Comparison of ENCODE assay signal across 1 cellular context in the genomic region with DNA sequence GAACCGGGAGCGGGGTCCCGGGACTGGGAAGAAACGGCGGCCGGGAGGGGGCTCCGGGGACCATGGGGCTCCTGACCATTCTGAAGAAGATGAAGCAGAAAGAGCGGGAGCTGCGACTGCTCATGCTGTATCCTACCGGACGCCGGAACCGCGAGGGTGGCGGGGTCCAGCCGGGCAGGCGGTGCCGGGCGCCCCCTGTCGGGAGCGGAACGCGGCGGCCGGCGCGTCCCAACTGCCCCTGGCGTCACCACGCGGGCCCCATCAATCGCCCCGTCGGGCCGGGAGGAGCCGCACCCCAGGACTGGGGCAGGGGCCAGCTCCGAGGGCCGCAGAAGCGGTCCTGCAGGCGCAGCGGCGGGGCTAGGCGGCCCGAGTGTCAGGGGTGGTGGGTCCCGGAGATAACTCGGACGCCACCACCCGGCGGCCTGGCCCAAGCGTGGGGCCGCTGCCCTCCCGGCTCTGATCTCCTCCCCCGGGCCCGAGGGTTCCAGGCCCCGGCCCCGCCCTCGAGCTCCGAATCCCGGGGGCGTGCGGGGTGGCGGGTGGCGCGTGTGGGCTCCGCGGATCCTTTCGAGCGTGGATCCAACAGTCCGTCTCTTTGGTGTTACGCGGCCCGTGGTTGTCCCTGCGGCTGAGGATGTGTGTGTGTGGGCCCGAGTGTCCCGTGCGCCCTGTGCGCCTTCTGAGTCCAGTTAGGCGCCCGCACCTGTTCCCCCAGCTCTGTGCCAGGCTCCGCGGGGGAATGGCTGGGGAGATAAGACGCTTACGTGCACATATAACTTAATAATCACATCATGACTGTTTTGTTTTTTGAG.
A peak's percentile ranks its signal among the peaks of the same experiment; 100 is the strongest.
TF ChIP-seq lines count a peak whose summit lies in the region.

A gene (plus strand): TSS at position 15 of the 815 bp plus-strand sequence. CDS start 48 bp downstream, at position 63.

TF ChIP-seq in HepG2, 621 proteins besides CTCF, POLR2A, EP300 and RAD21 (continued from another document and continues in another):
- TF ChIP-seq, protein P1, sequence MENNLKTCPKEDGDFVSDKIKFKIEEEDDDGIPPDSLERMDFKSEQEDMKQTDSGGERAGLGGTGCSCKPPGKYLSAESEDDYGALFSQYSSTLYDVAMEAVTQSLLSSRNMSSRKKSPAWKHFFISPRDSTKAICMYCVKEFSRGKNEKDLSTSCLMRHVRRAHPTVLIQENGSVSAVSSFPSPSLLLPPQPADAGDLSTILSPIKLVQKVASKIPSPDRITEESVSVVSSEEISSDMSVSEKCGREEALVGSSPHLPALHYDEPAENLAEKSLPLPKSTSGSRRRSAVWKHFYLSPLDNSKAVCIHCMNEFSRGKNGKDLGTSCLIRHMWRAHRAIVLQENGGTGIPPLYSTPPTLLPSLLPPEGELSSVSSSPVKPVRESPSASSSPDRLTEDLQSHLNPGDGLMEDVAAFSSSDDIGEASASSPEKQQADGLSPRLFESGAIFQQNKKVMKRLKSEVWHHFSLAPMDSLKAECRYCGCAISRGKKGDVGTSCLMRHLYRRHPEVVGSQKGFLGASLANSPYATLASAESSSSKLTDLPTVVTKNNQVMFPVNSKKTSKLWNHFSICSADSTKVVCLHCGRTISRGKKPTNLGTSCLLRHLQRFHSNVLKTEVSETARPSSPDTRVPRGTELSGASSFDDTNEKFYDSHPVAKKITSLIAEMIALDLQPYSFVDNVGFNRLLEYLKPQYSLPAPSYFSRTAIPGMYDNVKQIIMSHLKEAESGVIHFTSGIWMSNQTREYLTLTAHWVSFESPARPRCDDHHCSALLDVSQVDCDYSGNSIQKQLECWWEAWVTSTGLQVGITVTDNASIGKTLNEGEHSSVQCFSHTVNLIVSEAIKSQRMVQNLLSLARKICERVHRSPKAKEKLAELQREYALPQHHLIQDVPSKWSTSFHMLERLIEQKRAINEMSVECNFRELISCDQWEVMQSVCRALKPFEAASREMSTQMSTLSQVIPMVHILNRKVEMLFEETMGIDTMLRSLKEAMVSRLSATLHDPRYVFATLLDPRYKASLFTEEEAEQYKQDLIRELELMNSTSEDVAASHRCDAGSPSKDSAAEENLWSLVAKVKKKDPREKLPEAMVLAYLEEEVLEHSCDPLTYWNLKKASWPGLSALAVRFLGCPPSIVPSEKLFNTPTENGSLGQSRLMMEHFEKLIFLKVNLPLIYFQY (CRISPR knock-in tag; IDR thresholded peaks at IDR 0.05; ENCODE audit: borderline replicate concordance): peak; percentile 55; the same call in 1 of the 2 replicates
- no peak for TF ChIP-seq MATR3 (CRISPR knock-in tag; IDR thresholded peaks at IDR 0.05)
- no peak for TF ChIP-seq ADNP (CRISPR knock-in tag; IDR thresholded peaks at IDR 0.05)
- 0 out of 2 replicates have a peak, but pooled peaks have one; percentile 66 for TF ChIP-seq PAX8 (CRISPR knock-in tag; IDR thresholded peaks at IDR 0.05; ENCODE audit: borderline replicate concordance)
- TF ChIP-seq PRMT3 (CRISPR knock-in tag; IDR thresholded peaks at IDR 0.05; ENCODE audit: borderline replicate concordance, low read depth): peak; percentile 86
- no peak for TF ChIP-seq PCBP1 (IDR thresholded peaks at IDR 0.05; ENCODE audit: borderline replicate concordance, low read depth, low read length)
- TF ChIP-seq, protein P2, sequence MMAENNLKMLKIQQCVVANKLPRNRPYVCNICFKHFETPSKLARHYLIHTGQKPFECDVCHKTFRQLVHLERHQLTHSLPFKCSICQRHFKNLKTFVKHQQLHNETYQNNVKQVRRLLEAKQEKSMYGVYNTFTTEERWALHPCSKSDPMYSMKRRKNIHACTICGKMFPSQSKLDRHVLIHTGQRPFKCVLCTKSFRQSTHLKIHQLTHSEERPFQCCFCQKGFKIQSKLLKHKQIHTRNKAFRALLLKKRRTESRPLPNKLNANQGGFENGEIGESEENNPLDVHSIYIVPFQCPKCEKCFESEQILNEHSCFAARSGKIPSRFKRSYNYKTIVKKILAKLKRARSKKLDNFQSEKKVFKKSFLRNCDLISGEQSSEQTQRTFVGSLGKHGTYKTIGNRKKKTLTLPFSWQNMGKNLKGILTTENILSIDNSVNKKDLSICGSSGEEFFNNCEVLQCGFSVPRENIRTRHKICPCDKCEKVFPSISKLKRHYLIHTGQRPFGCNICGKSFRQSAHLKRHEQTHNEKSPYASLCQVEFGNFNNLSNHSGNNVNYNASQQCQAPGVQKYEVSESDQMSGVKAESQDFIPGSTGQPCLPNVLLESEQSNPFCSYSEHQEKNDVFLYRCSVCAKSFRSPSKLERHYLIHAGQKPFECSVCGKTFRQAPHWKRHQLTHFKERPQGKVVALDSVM (CRISPR knock-in tag; IDR thresholded peaks at IDR 0.05): no peak
- TF ChIP-seq RAD51 (IDR thresholded peaks at IDR 0.05; ENCODE audit: borderline replicate concordance): no peak
- TF ChIP-seq, protein P3, sequence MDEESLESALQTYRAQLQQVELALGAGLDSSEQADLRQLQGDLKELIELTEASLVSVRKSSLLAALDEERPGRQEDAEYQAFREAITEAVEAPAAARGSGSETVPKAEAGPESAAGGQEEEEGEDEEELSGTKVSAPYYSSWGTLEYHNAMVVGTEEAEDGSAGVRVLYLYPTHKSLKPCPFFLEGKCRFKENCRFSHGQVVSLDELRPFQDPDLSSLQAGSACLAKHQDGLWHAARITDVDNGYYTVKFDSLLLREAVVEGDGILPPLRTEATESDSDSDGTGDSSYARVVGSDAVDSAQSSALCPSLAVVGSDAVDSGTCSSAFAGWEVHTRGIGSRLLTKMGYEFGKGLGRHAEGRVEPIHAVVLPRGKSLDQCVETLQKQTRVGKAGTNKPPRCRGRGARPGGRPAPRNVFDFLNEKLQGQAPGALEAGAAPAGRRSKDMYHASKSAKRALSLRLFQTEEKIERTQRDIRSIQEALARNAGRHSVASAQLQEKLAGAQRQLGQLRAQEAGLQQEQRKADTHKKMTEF (CRISPR knock-in tag; IDR thresholded peaks at IDR 0.05): peak; percentile 9; the same call in 1 of the 2 replicates
- TF ChIP-seq ZFP36L2 (CRISPR knock-in tag; IDR thresholded peaks at IDR 0.05): no peak
- no peak for TF ChIP-seq HOXA7 (CRISPR knock-in tag; IDR thresholded peaks at IDR 0.05)
- TF ChIP-seq HNF4A (CRISPR knock-in tag; IDR thresholded peaks at IDR 0.05): no peak
- no peak for TF ChIP-seq PCBP2 (optimal IDR thresholded peaks at IDR 0.05; ENCODE audit: low read depth, low read length, poor library complexity, severe bottlenecking)
- TF ChIP-seq ZBTB42 (CRISPR knock-in tag; IDR thresholded peaks at IDR 0.05): no peak
- TF ChIP-seq MAFK (conservative IDR thresholded peaks at IDR 0.05 in 1 of 2, IDR thresholded peaks at IDR 0.05 in 1 of 2; ENCODE audit: low read length in 2 of 2): no peak
- TF ChIP-seq HMG20B (CRISPR knock-in tag; conservative IDR thresholded peaks at IDR 0.05): no peak
- no peak for TF ChIP-seq ZNF619 (CRISPR knock-in tag; IDR thresholded peaks at IDR 0.05)
- TF ChIP-seq, protein P4, sequence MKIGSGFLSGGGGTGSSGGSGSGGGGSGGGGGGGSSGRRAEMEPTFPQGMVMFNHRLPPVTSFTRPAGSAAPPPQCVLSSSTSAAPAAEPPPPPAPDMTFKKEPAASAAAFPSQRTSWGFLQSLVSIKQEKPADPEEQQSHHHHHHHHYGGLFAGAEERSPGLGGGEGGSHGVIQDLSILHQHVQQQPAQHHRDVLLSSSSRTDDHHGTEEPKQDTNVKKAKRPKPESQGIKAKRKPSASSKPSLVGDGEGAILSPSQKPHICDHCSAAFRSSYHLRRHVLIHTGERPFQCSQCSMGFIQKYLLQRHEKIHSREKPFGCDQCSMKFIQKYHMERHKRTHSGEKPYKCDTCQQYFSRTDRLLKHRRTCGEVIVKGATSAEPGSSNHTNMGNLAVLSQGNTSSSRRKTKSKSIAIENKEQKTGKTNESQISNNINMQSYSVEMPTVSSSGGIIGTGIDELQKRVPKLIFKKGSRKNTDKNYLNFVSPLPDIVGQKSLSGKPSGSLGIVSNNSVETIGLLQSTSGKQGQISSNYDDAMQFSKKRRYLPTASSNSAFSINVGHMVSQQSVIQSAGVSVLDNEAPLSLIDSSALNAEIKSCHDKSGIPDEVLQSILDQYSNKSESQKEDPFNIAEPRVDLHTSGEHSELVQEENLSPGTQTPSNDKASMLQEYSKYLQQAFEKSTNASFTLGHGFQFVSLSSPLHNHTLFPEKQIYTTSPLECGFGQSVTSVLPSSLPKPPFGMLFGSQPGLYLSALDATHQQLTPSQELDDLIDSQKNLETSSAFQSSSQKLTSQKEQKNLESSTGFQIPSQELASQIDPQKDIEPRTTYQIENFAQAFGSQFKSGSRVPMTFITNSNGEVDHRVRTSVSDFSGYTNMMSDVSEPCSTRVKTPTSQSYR (CRISPR knock-in tag; IDR thresholded peaks at IDR 0.05; ENCODE audit: borderline replicate concordance): no peak
- TF ChIP-seq, protein P5, sequence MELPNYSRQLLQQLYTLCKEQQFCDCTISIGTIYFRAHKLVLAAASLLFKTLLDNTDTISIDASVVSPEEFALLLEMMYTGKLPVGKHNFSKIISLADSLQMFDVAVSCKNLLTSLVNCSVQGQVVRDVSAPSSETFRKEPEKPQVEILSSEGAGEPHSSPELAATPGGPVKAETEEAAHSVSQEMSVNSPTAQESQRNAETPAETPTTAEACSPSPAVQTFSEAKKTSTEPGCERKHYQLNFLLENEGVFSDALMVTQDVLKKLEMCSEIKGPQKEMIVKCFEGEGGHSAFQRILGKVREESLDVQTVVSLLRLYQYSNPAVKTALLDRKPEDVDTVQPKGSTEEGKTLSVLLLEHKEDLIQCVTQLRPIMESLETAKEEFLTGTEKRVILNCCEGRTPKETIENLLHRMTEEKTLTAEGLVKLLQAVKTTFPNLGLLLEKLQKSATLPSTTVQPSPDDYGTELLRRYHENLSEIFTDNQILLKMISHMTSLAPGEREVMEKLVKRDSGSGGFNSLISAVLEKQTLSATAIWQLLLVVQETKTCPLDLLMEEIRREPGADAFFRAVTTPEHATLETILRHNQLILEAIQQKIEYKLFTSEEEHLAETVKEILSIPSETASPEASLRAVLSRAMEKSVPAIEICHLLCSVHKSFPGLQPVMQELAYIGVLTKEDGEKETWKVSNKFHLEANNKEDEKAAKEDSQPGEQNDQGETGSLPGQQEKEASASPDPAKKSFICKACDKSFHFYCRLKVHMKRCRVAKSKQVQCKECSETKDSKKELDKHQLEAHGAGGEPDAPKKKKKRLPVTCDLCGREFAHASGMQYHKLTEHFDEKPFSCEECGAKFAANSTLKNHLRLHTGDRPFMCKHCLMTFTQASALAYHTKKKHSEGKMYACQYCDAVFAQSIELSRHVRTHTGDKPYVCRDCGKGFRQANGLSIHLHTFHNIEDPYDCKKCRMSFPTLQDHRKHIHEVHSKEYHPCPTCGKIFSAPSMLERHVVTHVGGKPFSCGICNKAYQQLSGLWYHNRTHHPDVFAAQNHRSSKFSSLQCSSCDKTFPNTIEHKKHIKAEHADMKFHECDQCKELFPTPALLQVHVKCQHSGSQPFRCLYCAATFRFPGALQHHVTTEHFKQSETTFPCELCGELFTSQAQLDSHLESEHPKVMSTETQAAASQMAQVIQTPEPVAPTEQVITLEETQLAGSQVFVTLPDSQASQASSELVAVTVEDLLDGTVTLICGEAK (IDR thresholded peaks at IDR 0.05): no peak
- TF ChIP-seq, protein P5 (CRISPR knock-in tag; IDR thresholded peaks at IDR 0.05): peak; percentile 32; the same call in 1 of the 2 replicates
- no peak for TF ChIP-seq REXO4 (CRISPR knock-in tag; IDR thresholded peaks at IDR 0.05; ENCODE audit: borderline replicate concordance)
- TF ChIP-seq ONECUT2 (CRISPR knock-in tag; IDR thresholded peaks at IDR 0.05): no peak
- TF ChIP-seq, protein P6, sequence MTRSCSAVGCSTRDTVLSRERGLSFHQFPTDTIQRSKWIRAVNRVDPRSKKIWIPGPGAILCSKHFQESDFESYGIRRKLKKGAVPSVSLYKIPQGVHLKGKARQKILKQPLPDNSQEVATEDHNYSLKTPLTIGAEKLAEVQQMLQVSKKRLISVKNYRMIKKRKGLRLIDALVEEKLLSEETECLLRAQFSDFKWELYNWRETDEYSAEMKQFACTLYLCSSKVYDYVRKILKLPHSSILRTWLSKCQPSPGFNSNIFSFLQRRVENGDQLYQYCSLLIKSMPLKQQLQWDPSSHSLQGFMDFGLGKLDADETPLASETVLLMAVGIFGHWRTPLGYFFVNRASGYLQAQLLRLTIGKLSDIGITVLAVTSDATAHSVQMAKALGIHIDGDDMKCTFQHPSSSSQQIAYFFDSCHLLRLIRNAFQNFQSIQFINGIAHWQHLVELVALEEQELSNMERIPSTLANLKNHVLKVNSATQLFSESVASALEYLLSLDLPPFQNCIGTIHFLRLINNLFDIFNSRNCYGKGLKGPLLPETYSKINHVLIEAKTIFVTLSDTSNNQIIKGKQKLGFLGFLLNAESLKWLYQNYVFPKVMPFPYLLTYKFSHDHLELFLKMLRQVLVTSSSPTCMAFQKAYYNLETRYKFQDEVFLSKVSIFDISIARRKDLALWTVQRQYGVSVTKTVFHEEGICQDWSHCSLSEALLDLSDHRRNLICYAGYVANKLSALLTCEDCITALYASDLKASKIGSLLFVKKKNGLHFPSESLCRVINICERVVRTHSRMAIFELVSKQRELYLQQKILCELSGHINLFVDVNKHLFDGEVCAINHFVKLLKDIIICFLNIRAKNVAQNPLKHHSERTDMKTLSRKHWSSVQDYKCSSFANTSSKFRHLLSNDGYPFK (CRISPR knock-in tag; IDR thresholded peaks at IDR 0.05; ENCODE audit: borderline replicate concordance): no peak
- TF ChIP-seq RFX5 (IDR thresholded peaks at IDR 0.05; ENCODE audit: low read depth, low read length): no peak
- no peak for TF ChIP-seq IRF2 (CRISPR knock-in tag; IDR thresholded peaks at IDR 0.05)
- TF ChIP-seq ZNF230 (CRISPR knock-in tag; IDR thresholded peaks at IDR 0.05): peak; percentile 68
- TF ChIP-seq SNRNP70 (IDR thresholded peaks at IDR 0.05; ENCODE audit: low read depth, low read length): no peak
- TF ChIP-seq RBAK (CRISPR knock-in tag; IDR thresholded peaks at IDR 0.05): no peak
- TF ChIP-seq ZNF34 (CRISPR knock-in tag; IDR thresholded peaks at IDR 0.05; ENCODE audit: borderline replicate concordance): peak; percentile 94
- TF ChIP-seq ZNF530 (CRISPR knock-in tag; IDR thresholded peaks at IDR 0.05; ENCODE audit: low read depth): no peak
- TF ChIP-seq ZNF564 (CRISPR knock-in tag; IDR thresholded peaks at IDR 0.05): peak; percentile 75; the same call in 1 of the 2 replicates
